In the genomic region with DNA sequence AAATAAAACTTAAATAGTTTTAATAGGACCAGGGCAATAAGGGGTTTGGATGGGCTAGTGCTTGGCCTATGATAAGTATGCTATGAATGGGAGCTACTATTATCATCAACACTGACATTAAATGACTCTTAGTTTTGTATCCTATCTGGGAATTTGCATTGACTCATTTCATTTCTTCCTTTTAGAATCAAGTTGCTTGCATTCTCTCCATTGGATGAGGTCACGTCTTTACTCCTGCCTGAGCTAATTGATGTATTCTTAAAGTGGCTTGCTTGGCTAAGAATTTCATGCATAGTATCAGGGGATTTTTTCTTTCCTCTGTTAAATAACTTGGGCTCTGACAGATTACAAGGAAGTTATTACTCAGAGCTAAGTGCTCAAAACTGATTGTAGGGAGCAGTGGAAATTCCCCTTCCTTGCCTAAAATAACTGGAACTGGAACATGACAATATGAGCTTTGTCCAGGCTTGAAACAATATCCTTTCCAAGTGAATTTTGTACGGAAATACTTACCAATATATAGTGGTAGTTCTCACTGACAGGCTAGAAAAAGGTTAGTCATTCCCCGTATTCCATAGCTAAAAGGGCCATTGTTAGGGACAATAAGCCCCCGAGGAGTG, we compare ENCODE assay signal across 8 cellular contexts.
DNase-seq lines count a peak whose midpoint lies in the region; ATAC-seq and TF ChIP-seq lines count a peak whose summit lies in the region.

No MANE protein-coding gene starts in this region.

- peaks cover 58% of the 10 kb centered on the region for H3K4me1 ChIP-seq in DOHH2 (ENCODE audit: control insufficient read depth, low read length)
- H3K4me1 ChIP-seq in PC-9 (replicated peaks; ENCODE audit: insufficient read depth), result peaks cover 51% of the 10 kb centered on the region
- H3K4me1 ChIP-seq in parathyroid adenoma, result peaks cover 23% of the 10 kb centered on the region
- H3K4me1 ChIP-seq in upper lobe of right lung, result peaks cover 21% of the 10 kb centered on the region

- H3K4me2 ChIP-seq in DOHH2 (ENCODE audit: low read length), result peak overlapping the region; percentile 67
- H3K4me2 ChIP-seq in PC-9, result peak overlapping the region; percentile 13; the same call in 1 of the 2 replicates
- no peak overlapping the region for H3K4me2 ChIP-seq in parathyroid adenoma (ENCODE audit: low read length)

- H3F3A ChIP-seq in DOHH2 (ENCODE audit: control insufficient read depth, insufficient read depth) (peaks cover 10% of the 10 kb centered on the region), PC-9 (ENCODE audit: insufficient read depth, low read depth) (peaks cover 41% of the 10 kb centered on the region)

- no TSS peak for BruUV-seq in PC-9 (replicated peaks; lab: Mats Ljungman, UMichigan)

- H3K4me3 ChIP-seq in DOHH2 (ENCODE audit: low read length), result peak overlapping the region; percentile 50
- no peak overlapping the region for H3K4me3 ChIP-seq in PC-9
- H3K4me3 ChIP-seq in parathyroid adenoma (ENCODE audit: low read depth, low read length), result no peak overlapping the region
- no peak overlapping the region for H3K4me3 ChIP-seq in upper lobe of right lung

- H3K36me3 ChIP-seq in DOHH2 (ENCODE audit: control insufficient read depth, low read length), result no peaks in the 10 kb centered on the region
- no peaks in the 10 kb centered on the region for H3K36me3 ChIP-seq in PC-9 (ENCODE audit: low read depth)
- H3K36me3 ChIP-seq in parathyroid adenoma (ENCODE audit: control insufficient read depth, insufficient read depth, low read length), result no peaks in the 10 kb centered on the region
- H3K36me3 ChIP-seq in upper lobe of right lung, result no peaks in the 10 kb centered on the region

- CTCF ChIA-PET in PC-9 (lab: Charles Lee), result interaction anchor here (0.9 to 1.2 kb wide), 2 partner anchors 16 to 30 kb away, joined by 3 read pairs; no protein-coding TSS in a partner anchor

- H2AFZ ChIP-seq in PC-9 (no peak overlapping the region), parathyroid adenoma (peak overlapping the region; percentile 72)

- intact Hi-C loops in PC-9 (cut with micrococcal nuclease; ENCODE audit: unreplicated experiment) (no loop called here), upper lobe of right lung (cut with DNase I) (no loop called here)

- H4K20me1 ChIP-seq in DOHH2 (ENCODE audit: control insufficient read depth, insufficient read depth, low read depth, low read length), result no peaks in the 10 kb centered on the region
- no peaks in the 10 kb centered on the region for H4K20me1 ChIP-seq in PC-9 (ENCODE audit: insufficient read depth)

- ATAC-seq in esophagus mucosa (peak; percentile 41), GM21515 (IDR thresholded peaks at IDR 0.05; ENCODE audit: unreplicated experiment) (no peak), upper lobe of right lung (no peak)

- H3K9me3 ChIP-seq in DOHH2 (ENCODE audit: control insufficient read depth, insufficient read depth, low read length) (no peaks in the 10 kb centered on the region), PC-9 (ENCODE audit: insufficient read depth, low read depth) (no peaks in the 10 kb centered on the region), parathyroid adenoma (ENCODE audit: control insufficient read depth, low read length) (no peaks in the 10 kb centered on the region), upper lobe of right lung (no peaks in the 10 kb centered on the region)

- H3K79me2 ChIP-seq in DOHH2 (ENCODE audit: control insufficient read depth, low read length) (no peaks in the 10 kb centered on the region), PC-9 (ENCODE audit: low read depth) (no peaks in the 10 kb centered on the region), parathyroid adenoma (no peaks in the 10 kb centered on the region)

- peak overlapping the region; percentile 69 for H3K27ac ChIP-seq in DOHH2 (ENCODE audit: low read depth, low read length)
- H3K27ac ChIP-seq in PC-9, result peak overlapping the region; percentile 52
- peak overlapping the region; percentile 18 for H3K27ac ChIP-seq in parathyroid adenoma
- H3K27ac ChIP-seq in upper lobe of right lung, result no peak overlapping the region

- no peaks in the 10 kb centered on the region for H3K27me3 ChIP-seq in DOHH2 (ENCODE audit: control insufficient read depth, low read length)
- H3K27me3 ChIP-seq in PC-9 (ENCODE audit: insufficient read depth, low read depth), result no peaks in the 10 kb centered on the region
- H3K27me3 ChIP-seq in parathyroid adenoma (ENCODE audit: control insufficient read depth, insufficient read depth, low read length), result no peaks in the 10 kb centered on the region
- H3K27me3 ChIP-seq in upper lobe of right lung, result no peaks in the 10 kb centered on the region

- POLR2A ChIA-PET in PC-9 (lab: Charles Lee; ENCODE audit: unreplicated experiment), result interaction anchor here (0.7 kb wide), 1 partner anchor 233 kb away, joined by 3 read pairs; no protein-coding TSS in a partner anchor

- no peak for TF ChIP-seq CTCF in DOHH2 (IDR thresholded peaks at IDR 0.05; ENCODE audit: low read depth, low read length, poor library complexity, severe bottlenecking)
- no peak for TF ChIP-seq CTCF in PC-9 (conservative IDR thresholded peaks at IDR 0.05)
- TF ChIP-seq CTCF in parathyroid adenoma (IDR thresholded peaks at IDR 0.05), result no peak
- TF ChIP-seq CTCF in upper lobe of right lung (IDR thresholded peaks at IDR 0.05), result no peak

- DNase-seq in PC-9 (peak in 1 of 2 experiments; percentile 70), MV-4-11 (lab: John Stamatoyannopoulos, UW) (no peak), upper lobe of right lung (no peak)
- no peak for DNase-seq in stimulated activated CD4-positive, alpha-beta T cell treated with anti-CD3 and anti-CD28 coated beads, Interleukin-1b, Interleukin-23, amount 100 ng/mL, for 48 hours

- H3K9me2 ChIP-seq in DOHH2 (replicated peaks; ENCODE audit: control insufficient read depth, low read length), result no peaks in the 10 kb centered on the region
- H3K9me2 ChIP-seq in PC-9 (ENCODE audit: insufficient read depth), result no peaks in the 10 kb centered on the region

- no peak overlapping the region for H3K9ac ChIP-seq in parathyroid adenoma
